18 cellular contexts compared by ENCODE assay signal in the genomic region with DNA sequence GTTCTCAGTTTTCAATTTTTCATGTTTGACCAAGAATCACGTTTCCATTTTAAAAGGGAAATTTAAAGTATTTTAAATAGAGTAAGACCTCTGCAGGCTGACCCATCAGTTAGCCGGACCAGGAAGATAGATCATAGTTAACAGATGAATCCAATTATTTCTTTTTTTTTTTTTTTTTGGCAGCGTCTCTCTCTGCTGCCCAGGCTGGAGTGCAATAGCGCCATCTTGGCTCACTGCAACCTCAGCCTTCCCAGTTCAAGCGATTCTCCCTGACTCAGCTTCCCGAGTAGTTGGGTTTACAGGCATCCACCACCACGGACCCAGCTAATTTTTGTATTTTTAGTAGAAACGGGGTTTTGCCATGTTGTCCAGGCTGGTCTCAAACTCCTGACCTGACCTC.
DNase-seq lines count a peak whose midpoint lies in the region; ATAC-seq and TF ChIP-seq lines count a peak whose summit lies in the region.
"Had no signal": no experiment of that assay in that cellular context is flagged by ENCODE, and none has a peak within 500 bp of the region (broad histone marks: within the 10 kb centered on the region; RNA-seq: fewer than 3 reads in every experiment).

No MANE protein-coding gene starts in this region.

- no peaks in the 10 kb centered on the region for H3K4me1 ChIP-seq in GM23338 (ENCODE audit: insufficient read depth)
- no peaks in the 10 kb centered on the region for H3K4me1 ChIP-seq in RWPE2 (ENCODE audit: insufficient read depth, poor library complexity, severe bottlenecking)
- H3K4me1 ChIP-seq: left lung, parathyroid adenoma, testis had no signal

- H3K27ac Mint-ChIP-seq in GM23338, result no peak overlapping the region
- H3K27ac Mint-ChIP-seq in natural killer cell treated with Interleukin-12 subunit alpha and Interleukin-12 subunit beta and Interleukin-15 and Interleukin-18, amount 100 ng/mL, for 72 hours, result no peak overlapping the region
- H3K27ac Mint-ChIP-seq: activated CD8-positive, alpha-beta T cell treated with anti-CD3 and anti-CD28 coated beads, Interleukin-2, amount 10 ng/mL, durations not matched to agents 7 days and 5 days; activated T-helper 17 cell treated with anti-CD3 and anti-CD28 coated beads, Interleukin-2, amount 50 U/mL, for 72 hours had no signal

- peak overlapping the region; percentile 40; the same call in 1 of the 2 replicates for H2AFZ ChIP-seq in GM23338
- H2AFZ ChIP-seq: parathyroid adenoma had no signal

- in situ Hi-C loops in ACHN (cut with HindIII; ENCODE audit: low pct_ligation_motif_present, low pct_unique_long_range_greater_than_20kb, low sequenced_read_pairs), result no loop called here

- peaks cover 1% of the 10 kb centered on the region for H3K27me3 Mint-ChIP-seq in GM23338 (ENCODE audit: insufficient read depth, low read depth, poor library complexity)
- no peaks in the 10 kb centered on the region for H3K27me3 Mint-ChIP-seq in natural killer cell treated with Interleukin-12 subunit alpha and Interleukin-12 subunit beta and Interleukin-15 and Interleukin-18, amount 100 ng/mL, for 72 hours

- peak; percentile 36; the same call in 2 of the 3 replicates for ATAC-seq in GM23338
- ATAC-seq in RWPE2 (ENCODE audit: low read depth), result no peak
- ATAC-seq in HG03159 (IDR thresholded peaks at IDR 0.05; ENCODE audit: unreplicated experiment), result no peak
- ATAC-seq in natural killer cell treated with Interleukin-12 subunit alpha and Interleukin-12 subunit beta and Interleukin-15 and Interleukin-18, amount 100 ng/mL, for 72 hours, result no peak
- ATAC-seq: activated CD8-positive, alpha-beta T cell treated with anti-CD3 and anti-CD28 coated beads, Interleukin-2, amount 10 ng/mL, durations not matched to agents 7 days and 5 days; activated T-helper 17 cell treated with anti-CD3 and anti-CD28 coated beads, Interleukin-2, amount 50 U/mL, for 72 hours; left lung had no signal

- no peaks in the 10 kb centered on the region for H3K9me3 Mint-ChIP-seq in GM23338
- peaks cover 9% of the 10 kb centered on the region for H3K9me3 Mint-ChIP-seq in natural killer cell treated with Interleukin-12 subunit alpha and Interleukin-12 subunit beta and Interleukin-15 and Interleukin-18, amount 100 ng/mL, for 72 hours
- H3K9me3 Mint-ChIP-seq: activated T-helper 17 cell treated with anti-CD3 and anti-CD28 coated beads, Interleukin-2, amount 50 U/mL, for 72 hours had no signal

- DNase-seq in ACHN (peak; percentile 2), GM23338 (ENCODE audit: low spot score) (peak; percentile 42), RWPE2 (ENCODE audit: low spot score) (no peak), fibroblast of gingiva (ENCODE audit: low read depth) (peak; percentile 3), NOMO-1 (lab: John Stamatoyannopoulos, UW; ENCODE audit: unreplicated experiment in 2 of 2) (no peak), NCI-H1092 (lab: John Stamatoyannopoulos, UW) (no peak)
- DNase-seq in natural killer cell treated with Interleukin-12 subunit alpha and Interleukin-12 subunit beta and Interleukin-15 and Interleukin-18, amount 100 ng/mL, for 72 hours (ENCODE audit: low spot score), result no peak
- DNase-seq: activated CD8-positive, alpha-beta T cell treated with anti-CD3 and anti-CD28 coated beads, Interleukin-2, amount 10 ng/mL, durations not matched to agents 7 days and 5 days; effector CD4-positive, alpha-beta T cell; KG1; left lung; stimulated activated CD4-positive, alpha-beta T cell treated with anti-CD3 and anti-CD28 coated beads, Interleukin-4, amount 100 ng/mL, for 1 hour; SW 1271; testis had no signal

- no peaks in the 10 kb centered on the region for H3K36me3 ChIP-seq in GM23338 (ENCODE audit: insufficient read depth)
- H3K36me3 ChIP-seq in RWPE2 (ENCODE audit: low read depth), result no peaks in the 10 kb centered on the region
- H3K36me3 ChIP-seq: left lung had no signal

- H3K79me2 ChIP-seq in GM23338 (replicated peaks; ENCODE audit: insufficient read depth), result no peaks in the 10 kb centered on the region
- H3K79me2 ChIP-seq: parathyroid adenoma had no signal

- no peaks in the 10 kb centered on the region for H4K20me1 ChIP-seq in GM23338 (replicated peaks; ENCODE audit: insufficient read depth)

- TF ChIP-seq CTCF in GM23338 (conservative IDR thresholded peaks at IDR 0.05; ENCODE audit: low read depth in 2 of 2), result peak; percentile 47 to 59
- TF ChIP-seq CTCF in RWPE2 (IDR thresholded peaks at IDR 0.05; ENCODE audit: poor library complexity, severe bottlenecking), result peak; percentile 40

- H3K27ac ChIP-seq in GM23338 (ENCODE audit: low read depth), result no peak overlapping the region
- no peak overlapping the region for H3K27ac ChIP-seq in RWPE2 (ENCODE audit: poor library complexity, severe bottlenecking)
- H3K27ac ChIP-seq: HL-60, left lung, parathyroid adenoma, testis had no signal

- H3K4me2 ChIP-seq in GM23338, result no peak overlapping the region

- no peaks in the 10 kb centered on the region for H3F3A ChIP-seq in GM23338 (replicated peaks; ENCODE audit: low read depth)

- no peaks in the 10 kb centered on the region for H3K9me3 ChIP-seq in RWPE2 (ENCODE audit: severe bottlenecking)
- H3K9me3 ChIP-seq: testis had no signal

- no peaks in the 10 kb centered on the region for H3K4me1 Mint-ChIP-seq in GM23338
- H3K4me1 Mint-ChIP-seq in natural killer cell treated with Interleukin-12 subunit alpha and Interleukin-12 subunit beta and Interleukin-15 and Interleukin-18, amount 100 ng/mL, for 72 hours (ENCODE audit: low read depth in 2 of 2), result no peaks in the 10 kb centered on the region

- no peak overlapping the region for H3K4me3 ChIP-seq in GM23338
- no peak overlapping the region for H3K4me3 ChIP-seq in RWPE2 (ENCODE audit: severe bottlenecking)
- H3K4me3 ChIP-seq: left lung, testis had no signal

- no peaks in the 10 kb centered on the region for H3K9me2 ChIP-seq in GM23338 (ENCODE audit: insufficient read depth)

- H3K36me3 Mint-ChIP-seq in GM23338 (ENCODE audit: low read depth), result no peaks in the 10 kb centered on the region
- no peaks in the 10 kb centered on the region for H3K36me3 Mint-ChIP-seq in natural killer cell treated with Interleukin-12 subunit alpha and Interleukin-12 subunit beta and Interleukin-15 and Interleukin-18, amount 100 ng/mL, for 72 hours

- H3K27me3 ChIP-seq in GM23338 (ENCODE audit: insufficient read depth), result no peaks in the 10 kb centered on the region
- H3K27me3 ChIP-seq in RWPE2 (ENCODE audit: insufficient read depth, poor library complexity, severe bottlenecking), result no peaks in the 10 kb centered on the region
- H3K27me3 ChIP-seq: left lung, testis had no signal

- H3K4me3 Mint-ChIP-seq in GM23338, result no peak overlapping the region
- H3K4me3 Mint-ChIP-seq in natural killer cell treated with Interleukin-12 subunit alpha and Interleukin-12 subunit beta and Interleukin-15 and Interleukin-18, amount 100 ng/mL, for 72 hours, result no peak overlapping the region
- H3K4me3 Mint-ChIP-seq: activated CD8-positive, alpha-beta T cell treated with anti-CD3 and anti-CD28 coated beads, Interleukin-2, amount 10 ng/mL, durations not matched to agents 7 days and 5 days; activated T-helper 17 cell treated with anti-CD3 and anti-CD28 coated beads, Interleukin-2, amount 50 U/mL, for 72 hours had no signal

TF ChIP-seq in GM23338, 12 proteins besides CTCF, POLR2A, EP300 and RAD21 (continues in another document):
- no peak for TF ChIP-seq JUNB (IDR thresholded peaks at IDR 0.05; ENCODE audit: unreplicated experiment)
- no peak for TF ChIP-seq ZNF331 (CRISPR knock-in tag; IDR thresholded peaks at IDR 0.05; ENCODE audit: low read depth)
- no peak for TF ChIP-seq ZNF114 (CRISPR knock-in tag; IDR thresholded peaks at IDR 0.05)
- TF ChIP-seq, protein P1, sequence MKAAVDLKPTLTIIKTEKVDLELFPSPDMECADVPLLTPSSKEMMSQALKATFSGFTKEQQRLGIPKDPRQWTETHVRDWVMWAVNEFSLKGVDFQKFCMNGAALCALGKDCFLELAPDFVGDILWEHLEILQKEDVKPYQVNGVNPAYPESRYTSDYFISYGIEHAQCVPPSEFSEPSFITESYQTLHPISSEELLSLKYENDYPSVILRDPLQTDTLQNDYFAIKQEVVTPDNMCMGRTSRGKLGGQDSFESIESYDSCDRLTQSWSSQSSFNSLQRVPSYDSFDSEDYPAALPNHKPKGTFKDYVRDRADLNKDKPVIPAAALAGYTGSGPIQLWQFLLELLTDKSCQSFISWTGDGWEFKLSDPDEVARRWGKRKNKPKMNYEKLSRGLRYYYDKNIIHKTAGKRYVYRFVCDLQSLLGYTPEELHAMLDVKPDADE (IDR thresholded peaks at IDR 0.05), result no peak
- TF ChIP-seq, protein P2, sequence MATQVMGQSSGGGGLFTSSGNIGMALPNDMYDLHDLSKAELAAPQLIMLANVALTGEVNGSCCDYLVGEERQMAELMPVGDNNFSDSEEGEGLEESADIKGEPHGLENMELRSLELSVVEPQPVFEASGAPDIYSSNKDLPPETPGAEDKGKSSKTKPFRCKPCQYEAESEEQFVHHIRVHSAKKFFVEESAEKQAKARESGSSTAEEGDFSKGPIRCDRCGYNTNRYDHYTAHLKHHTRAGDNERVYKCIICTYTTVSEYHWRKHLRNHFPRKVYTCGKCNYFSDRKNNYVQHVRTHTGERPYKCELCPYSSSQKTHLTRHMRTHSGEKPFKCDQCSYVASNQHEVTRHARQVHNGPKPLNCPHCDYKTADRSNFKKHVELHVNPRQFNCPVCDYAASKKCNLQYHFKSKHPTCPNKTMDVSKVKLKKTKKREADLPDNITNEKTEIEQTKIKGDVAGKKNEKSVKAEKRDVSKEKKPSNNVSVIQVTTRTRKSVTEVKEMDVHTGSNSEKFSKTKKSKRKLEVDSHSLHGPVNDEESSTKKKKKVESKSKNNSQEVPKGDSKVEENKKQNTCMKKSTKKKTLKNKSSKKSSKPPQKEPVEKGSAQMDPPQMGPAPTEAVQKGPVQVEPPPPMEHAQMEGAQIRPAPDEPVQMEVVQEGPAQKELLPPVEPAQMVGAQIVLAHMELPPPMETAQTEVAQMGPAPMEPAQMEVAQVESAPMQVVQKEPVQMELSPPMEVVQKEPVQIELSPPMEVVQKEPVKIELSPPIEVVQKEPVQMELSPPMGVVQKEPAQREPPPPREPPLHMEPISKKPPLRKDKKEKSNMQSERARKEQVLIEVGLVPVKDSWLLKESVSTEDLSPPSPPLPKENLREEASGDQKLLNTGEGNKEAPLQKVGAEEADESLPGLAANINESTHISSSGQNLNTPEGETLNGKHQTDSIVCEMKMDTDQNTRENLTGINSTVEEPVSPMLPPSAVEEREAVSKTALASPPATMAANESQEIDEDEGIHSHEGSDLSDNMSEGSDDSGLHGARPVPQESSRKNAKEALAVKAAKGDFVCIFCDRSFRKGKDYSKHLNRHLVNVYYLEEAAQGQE (IDR thresholded peaks at IDR 0.05; ENCODE audit: unreplicated experiment), result no peak
- no peak for TF ChIP-seq STAT1 (IDR thresholded peaks at IDR 0.05; ENCODE audit: unreplicated experiment)
- no peak for TF ChIP-seq EZH2phosphoT487 (IDR thresholded peaks at IDR 0.05; ENCODE audit: unreplicated experiment)
- no peak for TF ChIP-seq POLR2AphosphoS5 (IDR thresholded peaks at IDR 0.05; ENCODE audit: low read depth)
- TF ChIP-seq EZH2 (IDR thresholded peaks at IDR 0.05; ENCODE audit: low read depth, unreplicated experiment), result no peak
- TF ChIP-seq CREB1 (CRISPR knock-in tag; IDR thresholded peaks at IDR 0.05; ENCODE audit: low read depth), result no peak

Comparison
In these comparisons a context has a peak if more than half of its experiments do, and no peak if none do; other contexts are left out.
1. DNase-seq: peak in ACHN (single experiment), GM23338 (single experiment) and fibroblast of gingiva (single experiment); none in RWPE2 (single experiment), NOMO-1 (0 of 2), natural killer cell treated with Interleukin-12 subunit alpha and Interleukin-12 subunit beta and Interleukin-15 and Interleukin-18, amount 100 ng/mL, for 72 hours (single experiment) and NCI-H1092 (single experiment).